In the genomic region with DNA sequence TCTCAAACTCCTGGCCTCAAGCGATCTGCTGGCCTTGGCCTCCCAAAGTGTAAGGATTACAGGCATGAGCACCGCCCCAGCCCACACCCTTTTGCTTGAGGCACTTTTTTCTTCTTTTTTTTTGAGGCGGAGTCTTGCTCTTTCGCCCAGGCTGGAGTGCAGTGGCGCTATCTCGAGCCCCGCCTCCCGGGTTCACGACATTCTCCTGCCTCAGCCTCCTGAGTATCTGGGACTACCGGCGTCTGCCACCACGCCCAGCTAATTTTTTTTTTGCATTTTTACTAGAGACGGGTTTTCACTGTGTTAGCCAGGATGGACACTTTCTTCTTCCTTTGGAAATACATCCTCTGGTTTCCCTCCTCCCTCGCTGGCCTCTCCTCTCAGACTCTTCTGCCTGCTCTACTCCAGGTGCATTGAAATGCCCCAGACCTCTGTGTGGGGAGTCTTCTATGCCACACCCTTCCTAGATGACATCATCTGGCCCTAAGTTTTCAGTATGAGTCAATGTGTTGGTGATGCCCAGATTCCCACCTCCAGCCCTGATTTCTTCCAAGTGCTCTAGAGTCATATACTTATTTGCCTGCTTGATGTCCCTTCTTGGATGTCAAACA, we compare ENCODE assay signal across 12 cellular contexts. TPM values are rescaled to one million over a fixed set of nuclear protein-coding genes. Genes with fewer than 3 reads are reported as not detected.
DNase-seq lines count a peak whose midpoint lies in the region; TF ChIP-seq lines count a peak whose summit lies in the region.
"Had no signal": no experiment of that assay in that cellular context is flagged by ENCODE, and none has a peak within 500 bp of the region (broad histone marks: within the 10 kb centered on the region; RNA-seq: fewer than 3 reads in every experiment).

No MANE protein-coding gene starts in this region.

- H3K9me3 ChIP-seq in HEK293 (ENCODE audit: control insufficient read depth, insufficient read depth, low read depth, low read length) (no peaks in the 10 kb centered on the region), ovary (no peaks in the 10 kb centered on the region)

- H3K36me3 Mint-ChIP-seq in activated naive CD8-positive, alpha-beta T cell treated with anti-CD3 and anti-CD28 coated beads for 36 hours, result peaks cover 53% of the 10 kb centered on the region

- no peak overlapping the region; the same call in 1 of the 2 replicates for H3K27ac ChIP-seq in HEK293 (ENCODE audit: extremely low read depth, low read depth, low read length)
- no peak overlapping the region for H3K27ac ChIP-seq in ovary
- H3K27ac ChIP-seq: neural progenitor cell had no signal

- no peak for TF ChIP-seq POLR2A in ovary (IDR thresholded peaks at IDR 0.05)

- no peak for TF ChIP-seq CTCF in HEK293 (tag by site-specific recombination; IDR thresholded peaks at IDR 0.05)
- TF ChIP-seq CTCF in kidney epithelial cell (IDR thresholded peaks at IDR 0.05; ENCODE audit: insufficient read depth, low read length, poor library complexity, severe bottlenecking), result no peak
- TF ChIP-seq CTCF in ovary (IDR thresholded peaks at IDR 0.05), result no peak

- CTCF ChIA-PET in HEK293 (lab: Yijun Ruan, JAX), result interaction anchor here (0.7 kb wide), 1 partner anchor 221 kb away, joined by 3 read pairs; no protein-coding TSS in a partner anchor

- POLR2A ChIA-PET in HEK293 (lab: Yijun Ruan, JAX), result no interaction called here

- H3K27me3 ChIP-seq in kidney epithelial cell (ENCODE audit: control insufficient read depth, insufficient read depth, low read length) (no peaks in the 10 kb centered on the region), ovary (no peaks in the 10 kb centered on the region)
- H3K27me3 ChIP-seq: neural progenitor cell had no signal

- H3K4me3 ChIP-seq in HEK293 (ENCODE audit: low read depth, low read length) (no peak overlapping the region; the same call in 1 of the 2 replicates), kidney epithelial cell (ENCODE audit: low read depth, low read length) (no peak overlapping the region), ovary (no peak overlapping the region)
- H3K4me3 ChIP-seq: neural progenitor cell had no signal

- H3K27ac Mint-ChIP-seq in activated naive CD8-positive, alpha-beta T cell treated with anti-CD3 and anti-CD28 coated beads for 36 hours, result peak overlapping the region; percentile 34
- H3K27ac Mint-ChIP-seq: neural progenitor cell had no signal

- 94 to 96% (median 96%) methylated on average over 14 of the region's 14 CpGs for WGBS in ovary, 3 donors

- no peaks in the 10 kb centered on the region for H3K4me1 ChIP-seq in HEK293 (ENCODE audit: control insufficient read depth, insufficient read depth, low read length)
- no peaks in the 10 kb centered on the region for H3K4me1 ChIP-seq in ovary (ENCODE audit: insufficient read depth)
- H3K4me1 ChIP-seq: neural progenitor cell had no signal

- H3K36me3 ChIP-seq in HEK293 (ENCODE audit: control insufficient read depth in 2 of 2, insufficient read depth in 1 of 2, low read length in 2 of 2) (peaks cover 0 to 3% of the 10 kb centered on the region in 2 experiments; a peak in 1 of 3 replicates), kidney epithelial cell (ENCODE audit: control insufficient read depth, insufficient read depth, low read length) (peaks cover 1% of the 10 kb centered on the region), ovary (no peaks in the 10 kb centered on the region)
- H3K36me3 ChIP-seq: neural progenitor cell had no signal

- DNase-seq in CD1c-positive myeloid dendritic cell (ENCODE audit: extremely low spot score) (peak; percentile 11), kidney epithelial cell (ENCODE audit: low read depth) (peak; percentile 37), ovary (no peak), NCI-H1694 treated with DMSO at 0.1 percent for 48 hours (lab: John Stamatoyannopoulos, UW) (no peak)
- no peak for DNase-seq in activated naive CD8-positive, alpha-beta T cell treated with anti-CD3 and anti-CD28 coated beads for 36 hours
- DNase-seq in NK-92 treated with Interleukin-12 subunit alpha and Interleukin-12 subunit beta, amount 100 ng/mL, for 24 hours (lab: John Stamatoyannopoulos, UW), result no peak
- no peak for DNase-seq in stimulated activated CD4-positive, alpha-beta T cell treated with anti-CD3 and anti-CD28 coated beads, Interleukin-4, amount 100 ng/mL, for 1 hour
- DNase-seq: effector memory CD8-positive, alpha-beta T cell; Kasumi-1; NCI-H774 had no signal

- H3K4me1 Mint-ChIP-seq in activated naive CD8-positive, alpha-beta T cell treated with anti-CD3 and anti-CD28 coated beads for 36 hours, result peaks cover 34% of the 10 kb centered on the region
- H3K4me1 Mint-ChIP-seq: neural progenitor cell had no signal

- H3K27me3 Mint-ChIP-seq in activated naive CD8-positive, alpha-beta T cell treated with anti-CD3 and anti-CD28 coated beads for 36 hours, result no peaks in the 10 kb centered on the region
- H3K27me3 Mint-ChIP-seq: effector memory CD8-positive, alpha-beta T cell had no signal

- no peak for TF ChIP-seq EP300 in ovary (IDR thresholded peaks at IDR 0.05)

- intact Hi-C loops in ovary (cut with DNase I), result no loop called here

- H3K4me3 Mint-ChIP-seq in activated naive CD8-positive, alpha-beta T cell treated with anti-CD3 and anti-CD28 coated beads for 36 hours, result no peak overlapping the region
- H3K4me3 Mint-ChIP-seq: effector memory CD8-positive, alpha-beta T cell; neural progenitor cell had no signal

- peaks cover 9% of the 10 kb centered on the region for H3K9me3 Mint-ChIP-seq in activated naive CD8-positive, alpha-beta T cell treated with anti-CD3 and anti-CD28 coated beads for 36 hours
- H3K9me3 Mint-ChIP-seq: effector memory CD8-positive, alpha-beta T cell had no signal

TF ChIP-seq in HEK293, 187 proteins besides CTCF, POLR2A, EP300 and RAD21 (continues in another document):
- TF ChIP-seq BCL11B (tag by site-specific recombination; IDR thresholded peaks at IDR 0.05; ENCODE audit: low read depth) (no peak), HOXD13 (CRISPR knock-in tag; IDR thresholded peaks at IDR 0.05; ENCODE audit: borderline replicate concordance) (no peak), ZFP37 (tag by site-specific recombination; IDR thresholded peaks at IDR 0.05) (peak; percentile 40; the same call in 1 of the 2 replicates), KLF7 (tag by site-specific recombination; IDR thresholded peaks at IDR 0.05; ENCODE audit: borderline replicate concordance) (peak; percentile 58; the same call in 1 of the 2 replicates), ZNF394 (tag by site-specific recombination; IDR thresholded peaks at IDR 0.05; ENCODE audit: borderline replicate concordance) (peak; percentile 34; the same call in 1 of the 2 replicates), WT1 (tag by site-specific recombination; IDR thresholded peaks at IDR 0.05) (0 out of 2 replicates have a peak, but pooled peaks have one; percentile 26), PRDM1 (tag by site-specific recombination; IDR thresholded peaks at IDR 0.05) (peak; percentile 62), ZNF184 (tag by site-specific recombination; IDR thresholded peaks at IDR 0.05) (0 out of 2 replicates have a peak, but pooled peaks have one; percentile 22), ZNF354C (tag by site-specific recombination; IDR thresholded peaks at IDR 0.05; ENCODE audit: borderline replicate concordance, low read depth) (no peak), ZNF223 (tag by site-specific recombination; IDR thresholded peaks at IDR 0.05) (no peak)
- TF ChIP-seq, protein P1, sequence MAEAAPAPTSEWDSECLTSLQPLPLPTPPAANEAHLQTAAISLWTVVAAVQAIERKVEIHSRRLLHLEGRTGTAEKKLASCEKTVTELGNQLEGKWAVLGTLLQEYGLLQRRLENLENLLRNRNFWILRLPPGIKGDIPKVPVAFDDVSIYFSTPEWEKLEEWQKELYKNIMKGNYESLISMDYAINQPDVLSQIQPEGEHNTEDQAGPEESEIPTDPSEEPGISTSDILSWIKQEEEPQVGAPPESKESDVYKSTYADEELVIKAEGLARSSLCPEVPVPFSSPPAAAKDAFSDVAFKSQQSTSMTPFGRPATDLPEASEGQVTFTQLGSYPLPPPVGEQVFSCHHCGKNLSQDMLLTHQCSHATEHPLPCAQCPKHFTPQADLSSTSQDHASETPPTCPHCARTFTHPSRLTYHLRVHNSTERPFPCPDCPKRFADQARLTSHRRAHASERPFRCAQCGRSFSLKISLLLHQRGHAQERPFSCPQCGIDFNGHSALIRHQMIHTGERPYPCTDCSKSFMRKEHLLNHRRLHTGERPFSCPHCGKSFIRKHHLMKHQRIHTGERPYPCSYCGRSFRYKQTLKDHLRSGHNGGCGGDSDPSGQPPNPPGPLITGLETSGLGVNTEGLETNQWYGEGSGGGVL (tag by site-specific recombination; IDR thresholded peaks at IDR 0.05), result no peak
- TF ChIP-seq, protein P2, sequence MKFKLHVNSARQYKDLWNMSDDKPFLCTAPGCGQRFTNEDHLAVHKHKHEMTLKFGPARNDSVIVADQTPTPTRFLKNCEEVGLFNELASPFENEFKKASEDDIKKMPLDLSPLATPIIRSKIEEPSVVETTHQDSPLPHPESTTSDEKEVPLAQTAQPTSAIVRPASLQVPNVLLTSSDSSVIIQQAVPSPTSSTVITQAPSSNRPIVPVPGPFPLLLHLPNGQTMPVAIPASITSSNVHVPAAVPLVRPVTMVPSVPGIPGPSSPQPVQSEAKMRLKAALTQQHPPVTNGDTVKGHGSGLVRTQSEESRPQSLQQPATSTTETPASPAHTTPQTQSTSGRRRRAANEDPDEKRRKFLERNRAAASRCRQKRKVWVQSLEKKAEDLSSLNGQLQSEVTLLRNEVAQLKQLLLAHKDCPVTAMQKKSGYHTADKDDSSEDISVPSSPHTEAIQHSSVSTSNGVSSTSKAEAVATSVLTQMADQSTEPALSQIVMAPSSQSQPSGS (tag by site-specific recombination; IDR thresholded peaks at IDR 0.05; ENCODE audit: low read depth), result peak; percentile 91
- TF ChIP-seq, protein P3, sequence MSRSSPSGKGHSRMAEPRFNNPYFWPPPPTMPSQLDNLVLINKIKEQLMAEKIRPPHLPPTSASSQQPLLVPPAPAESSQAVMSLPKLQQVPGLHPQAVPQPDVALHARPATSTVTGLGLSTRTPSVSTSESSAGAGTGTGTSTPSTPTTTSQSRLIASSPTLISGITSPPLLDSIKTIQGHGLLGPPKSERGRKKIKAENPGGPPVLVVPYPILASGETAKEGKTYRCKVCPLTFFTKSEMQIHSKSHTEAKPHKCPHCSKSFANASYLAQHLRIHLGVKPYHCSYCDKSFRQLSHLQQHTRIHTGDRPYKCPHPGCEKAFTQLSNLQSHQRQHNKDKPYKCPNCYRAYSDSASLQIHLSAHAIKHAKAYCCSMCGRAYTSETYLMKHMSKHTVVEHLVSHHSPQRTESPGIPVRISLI (tag by site-specific recombination; IDR thresholded peaks at IDR 0.05), result peak; percentile 67

RNA-seq across cellular contexts. Expression of a gene that starts 20.7 kb away (rescaled TPM):
- total RNA-seq in activated naive CD8-positive, alpha-beta T cell treated with anti-CD3 and anti-CD28 coated beads for 36 hours, result 1,000 to 10,000 TPM; 3,217 to 3,223 TPM
- total RNA-seq in kidney epithelial cell, result 2,692 and 3,236 TPM in 2 replicates
- total RNA-seq in ovary, result 1,000 to 10,000 TPM; 4,694 to 8,633 (median 7,041) TPM
- over 10,000 TPM; 11,087 to 14,373 TPM for polyA plus RNA-seq in ovary

RNA-seq across cellular contexts. Expression of a gene that starts 56.5 kb away (rescaled TPM):
- 10 to 100 TPM; 21.7 to 22.0 TPM for total RNA-seq in activated naive CD8-positive, alpha-beta T cell treated with anti-CD3 and anti-CD28 coated beads for 36 hours
- total RNA-seq in kidney epithelial cell (9.7 and 14.0 TPM in 2 replicates), ovary (10 to 100 TPM; 10.7 to 33.4 (median 22.8) TPM)
- 10 to 100 TPM; 11.5 to 23.2 TPM for polyA plus RNA-seq in ovary

Comparison
In these comparisons a context has a peak if more than half of its experiments do, and no peak if none do; other contexts are left out.
1. DNase-seq: peak in CD1c-positive myeloid dendritic cell (single experiment) and kidney epithelial cell (single experiment); none in activated naive CD8-positive, alpha-beta T cell treated with anti-CD3 and anti-CD28 coated beads for 36 hours (single experiment), NK-92 treated with Interleukin-12 subunit alpha and Interleukin-12 subunit beta, amount 100 ng/mL, for 24 hours (single experiment), ovary (0 of 5), stimulated activated CD4-positive, alpha-beta T cell treated with anti-CD3 and anti-CD28 coated beads, Interleukin-4, amount 100 ng/mL, for 1 hour (single experiment) and NCI-H1694 treated with DMSO at 0.1 percent for 48 hours (single experiment).